25 cellular contexts compared by ENCODE assay signal in the genomic region with DNA sequence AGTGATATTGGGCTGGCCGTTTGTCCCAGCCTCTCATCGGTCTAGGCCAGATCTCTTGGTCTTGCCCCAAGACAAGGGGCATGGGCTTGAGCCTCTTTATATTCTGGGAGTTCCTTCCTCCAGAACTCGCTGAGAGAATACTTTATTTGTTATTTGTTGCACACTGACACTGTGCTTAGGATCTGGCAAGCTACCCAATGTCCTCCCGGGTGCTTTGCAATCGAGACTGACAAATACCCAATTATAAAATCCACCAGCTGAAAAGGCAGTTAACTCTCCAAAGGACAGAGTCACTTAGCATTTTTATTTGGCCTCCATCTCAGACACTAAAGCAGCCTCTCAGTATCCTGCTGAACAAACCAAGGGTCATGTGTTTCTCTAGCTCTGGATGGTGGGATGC.
"Had no signal": no experiment of that assay in that cellular context is flagged by ENCODE, and none has a peak within 500 bp of the region (broad histone marks: within the 10 kb centered on the region; RNA-seq: fewer than 3 reads in every experiment).

No MANE protein-coding gene starts in this region.

- H3K4me3 ChIP-seq: gastrocnemius medialis, heart right ventricle, lung, mucosa of descending colon, neural progenitor cell, ovary, SK-N-MC, smooth muscle cell, stomach had no signal

- ATAC-seq: activated CD4-positive, alpha-beta T cell treated with anti-CD3 and anti-CD28 coated beads for 36 hours; activated CD8-positive, alpha-beta memory T cell treated with anti-CD3 and anti-CD28 coated beads, Interleukin-2, amount 10 ng/mL, durations not matched to agents 7 days and 5 days; activated T-helper 17 cell treated with anti-CD3 and anti-CD28 coated beads, Interleukin-2, amount 50 U/mL, for 72 hours; esophagus mucosa; gastrocnemius medialis; heart right ventricle; left lobe of liver; mucosa of descending colon; sciatic nerve; stimulated activated effector memory CD8-positive, alpha-beta T cell treated with anti-CD3 and anti-CD28 coated beads, Interleukin-12 subunit alpha, Interleukin-12 subunit beta, amount 100 ng/mL, for 72 hours; WTC11 had no signal

- H3K27ac ChIP-seq: brain microvascular endothelial cell, gastrocnemius medialis, heart right ventricle, neural progenitor cell, ovary, SK-N-MC, stomach had no signal

- DNase-seq: activated CD4-positive, alpha-beta memory T cell treated with anti-CD3 and anti-CD28 coated beads for 36 hours; activated CD4-positive, alpha-beta T cell treated with anti-CD3 and anti-CD28 coated beads for 36 hours; activated CD8-positive, alpha-beta memory T cell treated with anti-CD3 and anti-CD28 coated beads, Interleukin-2, amount 10 ng/mL, durations not matched to agents 7 days and 5 days; activated naive CD4-positive, alpha-beta T cell treated with Interleukin-2 at 50 U/mL for 16 hours; activated naive CD8-positive, alpha-beta T cell treated with anti-CD3 and anti-CD28 coated beads, Interleukin-2, amount 10 ng/mL, durations not matched to agents 7 days and 5 days; brain microvascular endothelial cell; effector CD8-positive, alpha-beta T cell; gastrocnemius medialis; heart right ventricle; islet precursor cell; mucosa of descending colon; naive B cell; ovary; stimulated activated CD4-positive, alpha-beta T cell treated with anti-CD3 and anti-CD28 coated beads, Interleukin-4, amount 100 ng/mL, for 24 hours; stomach had no signal

- H3K27me3 ChIP-seq: brain microvascular endothelial cell, gastrocnemius medialis, heart right ventricle, neural progenitor cell, ovary, stomach had no signal
